ENCODE assay signal across 1 cellular context in the genomic region with DNA sequence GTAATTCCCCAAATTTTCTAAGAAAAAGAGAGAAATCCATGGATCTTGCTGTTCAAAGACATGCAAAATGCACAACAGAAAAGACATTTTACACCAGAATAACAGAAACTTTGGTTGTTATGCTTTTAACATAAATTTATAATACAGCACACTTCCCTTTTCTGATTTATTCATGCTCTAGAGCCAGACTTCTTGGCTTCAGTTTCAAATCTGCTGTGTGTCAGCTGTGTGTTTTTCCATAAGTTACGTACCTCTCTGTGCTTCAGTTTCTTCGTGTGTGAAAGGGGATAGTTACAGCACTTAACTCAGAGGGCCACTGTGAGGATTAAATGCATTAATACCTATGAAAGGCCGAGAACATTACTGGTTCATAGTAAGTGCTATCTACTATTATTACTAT.
TF ChIP-seq lines count a peak whose summit lies in the region.

No MANE protein-coding gene starts in this region.

TF ChIP-seq in GM23338, 12 proteins besides CTCF, POLR2A, EP300 and RAD21:
- TF ChIP-seq, protein P1, sequence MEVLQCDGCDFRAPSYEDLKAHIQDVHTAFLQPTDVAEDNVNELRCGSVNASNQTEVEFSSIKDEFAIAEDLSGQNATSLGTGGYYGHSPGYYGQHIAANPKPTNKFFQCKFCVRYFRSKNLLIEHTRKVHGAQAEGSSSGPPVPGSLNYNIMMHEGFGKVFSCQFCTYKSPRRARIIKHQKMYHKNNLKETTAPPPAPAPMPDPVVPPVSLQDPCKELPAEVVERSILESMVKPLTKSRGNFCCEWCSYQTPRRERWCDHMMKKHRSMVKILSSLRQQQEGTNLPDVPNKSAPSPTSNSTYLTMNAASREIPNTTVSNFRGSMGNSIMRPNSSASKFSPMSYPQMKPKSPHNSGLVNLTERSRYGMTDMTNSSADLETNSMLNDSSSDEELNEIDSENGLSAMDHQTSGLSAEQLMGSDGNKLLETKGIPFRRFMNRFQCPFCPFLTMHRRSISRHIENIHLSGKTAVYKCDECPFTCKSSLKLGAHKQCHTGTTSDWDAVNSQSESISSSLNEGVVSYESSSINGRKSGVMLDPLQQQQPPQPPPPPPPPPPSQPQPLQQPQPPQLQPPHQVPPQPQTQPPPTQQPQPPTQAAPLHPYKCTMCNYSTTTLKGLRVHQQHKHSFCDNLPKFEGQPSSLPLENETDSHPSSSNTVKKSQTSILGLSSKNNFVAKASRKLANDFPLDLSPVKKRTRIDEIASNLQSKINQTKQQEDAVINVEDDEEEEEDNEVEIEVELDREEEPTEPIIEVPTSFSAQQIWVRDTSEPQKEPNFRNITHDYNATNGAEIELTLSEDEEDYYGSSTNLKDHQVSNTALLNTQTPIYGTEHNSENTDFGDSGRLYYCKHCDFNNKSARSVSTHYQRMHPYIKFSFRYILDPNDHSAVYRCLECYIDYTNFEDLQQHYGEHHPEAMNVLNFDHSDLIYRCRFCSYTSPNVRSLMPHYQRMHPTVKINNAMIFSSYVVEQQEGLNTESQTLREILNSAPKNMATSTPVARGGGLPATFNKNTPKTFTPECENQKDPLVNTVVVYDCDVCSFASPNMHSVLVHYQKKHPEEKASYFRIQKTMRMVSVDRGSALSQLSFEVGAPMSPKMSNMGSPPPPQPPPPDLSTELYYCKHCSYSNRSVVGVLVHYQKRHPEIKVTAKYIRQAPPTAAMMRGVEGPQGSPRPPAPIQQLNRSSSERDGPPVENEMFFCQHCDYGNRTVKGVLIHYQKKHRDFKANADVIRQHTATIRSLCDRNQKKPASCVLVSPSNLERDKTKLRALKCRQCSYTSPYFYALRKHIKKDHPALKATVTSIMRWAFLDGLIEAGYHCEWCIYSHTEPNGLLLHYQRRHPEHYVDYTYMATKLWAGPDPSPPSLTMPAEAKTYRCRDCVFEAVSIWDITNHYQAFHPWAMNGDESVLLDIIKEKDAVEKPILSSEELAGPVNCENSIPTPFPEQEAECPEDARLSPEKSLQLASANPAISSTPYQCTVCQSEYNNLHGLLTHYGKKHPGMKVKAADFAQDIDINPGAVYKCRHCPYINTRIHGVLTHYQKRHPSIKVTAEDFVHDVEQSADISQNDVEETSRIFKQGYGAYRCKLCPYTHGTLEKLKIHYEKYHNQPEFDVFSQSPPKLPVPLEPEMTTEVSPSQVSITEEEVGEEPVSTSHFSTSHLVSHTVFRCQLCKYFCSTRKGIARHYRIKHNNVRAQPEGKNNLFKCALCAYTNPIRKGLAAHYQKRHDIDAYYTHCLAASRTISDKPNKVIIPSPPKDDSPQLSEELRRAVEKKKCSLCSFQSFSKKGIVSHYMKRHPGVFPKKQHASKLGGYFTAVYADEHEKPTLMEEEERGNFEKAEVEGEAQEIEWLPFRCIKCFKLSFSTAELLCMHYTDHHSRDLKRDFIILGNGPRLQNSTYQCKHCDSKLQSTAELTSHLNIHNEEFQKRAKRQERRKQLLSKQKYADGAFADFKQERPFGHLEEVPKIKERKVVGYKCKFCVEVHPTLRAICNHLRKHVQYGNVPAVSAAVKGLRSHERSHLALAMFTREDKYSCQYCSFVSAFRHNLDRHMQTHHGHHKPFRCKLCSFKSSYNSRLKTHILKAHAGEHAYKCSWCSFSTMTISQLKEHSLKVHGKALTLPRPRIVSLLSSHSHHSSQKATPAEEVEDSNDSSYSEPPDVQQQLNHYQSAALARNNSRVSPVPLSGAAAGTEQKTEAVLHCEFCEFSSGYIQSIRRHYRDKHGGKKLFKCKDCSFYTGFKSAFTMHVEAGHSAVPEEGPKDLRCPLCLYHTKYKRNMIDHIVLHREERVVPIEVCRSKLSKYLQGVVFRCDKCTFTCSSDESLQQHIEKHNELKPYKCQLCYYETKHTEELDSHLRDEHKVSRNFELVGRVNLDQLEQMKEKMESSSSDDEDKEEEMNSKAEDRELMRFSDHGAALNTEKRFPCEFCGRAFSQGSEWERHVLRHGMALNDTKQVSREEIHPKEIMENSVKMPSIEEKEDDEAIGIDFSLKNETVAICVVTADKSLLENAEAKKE (CRISPR knock-in tag; IDR thresholded peaks at IDR 0.05): no peak
- no peak for TF ChIP-seq EZH2phosphoT487 (IDR thresholded peaks at IDR 0.05; ENCODE audit: unreplicated experiment)
- no peak for TF ChIP-seq NANOG (IDR thresholded peaks at IDR 0.05; ENCODE audit: borderline replicate concordance)
- no peak for TF ChIP-seq ZNF114 (CRISPR knock-in tag; IDR thresholded peaks at IDR 0.05)
- TF ChIP-seq, protein P2, sequence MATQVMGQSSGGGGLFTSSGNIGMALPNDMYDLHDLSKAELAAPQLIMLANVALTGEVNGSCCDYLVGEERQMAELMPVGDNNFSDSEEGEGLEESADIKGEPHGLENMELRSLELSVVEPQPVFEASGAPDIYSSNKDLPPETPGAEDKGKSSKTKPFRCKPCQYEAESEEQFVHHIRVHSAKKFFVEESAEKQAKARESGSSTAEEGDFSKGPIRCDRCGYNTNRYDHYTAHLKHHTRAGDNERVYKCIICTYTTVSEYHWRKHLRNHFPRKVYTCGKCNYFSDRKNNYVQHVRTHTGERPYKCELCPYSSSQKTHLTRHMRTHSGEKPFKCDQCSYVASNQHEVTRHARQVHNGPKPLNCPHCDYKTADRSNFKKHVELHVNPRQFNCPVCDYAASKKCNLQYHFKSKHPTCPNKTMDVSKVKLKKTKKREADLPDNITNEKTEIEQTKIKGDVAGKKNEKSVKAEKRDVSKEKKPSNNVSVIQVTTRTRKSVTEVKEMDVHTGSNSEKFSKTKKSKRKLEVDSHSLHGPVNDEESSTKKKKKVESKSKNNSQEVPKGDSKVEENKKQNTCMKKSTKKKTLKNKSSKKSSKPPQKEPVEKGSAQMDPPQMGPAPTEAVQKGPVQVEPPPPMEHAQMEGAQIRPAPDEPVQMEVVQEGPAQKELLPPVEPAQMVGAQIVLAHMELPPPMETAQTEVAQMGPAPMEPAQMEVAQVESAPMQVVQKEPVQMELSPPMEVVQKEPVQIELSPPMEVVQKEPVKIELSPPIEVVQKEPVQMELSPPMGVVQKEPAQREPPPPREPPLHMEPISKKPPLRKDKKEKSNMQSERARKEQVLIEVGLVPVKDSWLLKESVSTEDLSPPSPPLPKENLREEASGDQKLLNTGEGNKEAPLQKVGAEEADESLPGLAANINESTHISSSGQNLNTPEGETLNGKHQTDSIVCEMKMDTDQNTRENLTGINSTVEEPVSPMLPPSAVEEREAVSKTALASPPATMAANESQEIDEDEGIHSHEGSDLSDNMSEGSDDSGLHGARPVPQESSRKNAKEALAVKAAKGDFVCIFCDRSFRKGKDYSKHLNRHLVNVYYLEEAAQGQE (IDR thresholded peaks at IDR 0.05; ENCODE audit: unreplicated experiment): no peak
- TF ChIP-seq EZH2 (IDR thresholded peaks at IDR 0.05; ENCODE audit: low read depth, unreplicated experiment): no peak
- TF ChIP-seq STAT1 (IDR thresholded peaks at IDR 0.05; ENCODE audit: unreplicated experiment): no peak
- TF ChIP-seq, protein P3, sequence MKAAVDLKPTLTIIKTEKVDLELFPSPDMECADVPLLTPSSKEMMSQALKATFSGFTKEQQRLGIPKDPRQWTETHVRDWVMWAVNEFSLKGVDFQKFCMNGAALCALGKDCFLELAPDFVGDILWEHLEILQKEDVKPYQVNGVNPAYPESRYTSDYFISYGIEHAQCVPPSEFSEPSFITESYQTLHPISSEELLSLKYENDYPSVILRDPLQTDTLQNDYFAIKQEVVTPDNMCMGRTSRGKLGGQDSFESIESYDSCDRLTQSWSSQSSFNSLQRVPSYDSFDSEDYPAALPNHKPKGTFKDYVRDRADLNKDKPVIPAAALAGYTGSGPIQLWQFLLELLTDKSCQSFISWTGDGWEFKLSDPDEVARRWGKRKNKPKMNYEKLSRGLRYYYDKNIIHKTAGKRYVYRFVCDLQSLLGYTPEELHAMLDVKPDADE (IDR thresholded peaks at IDR 0.05): no peak
- no peak for TF ChIP-seq JUNB (IDR thresholded peaks at IDR 0.05; ENCODE audit: unreplicated experiment)
- no peak for TF ChIP-seq CREB1 (CRISPR knock-in tag; IDR thresholded peaks at IDR 0.05; ENCODE audit: low read depth)
- no peak for TF ChIP-seq ZNF331 (CRISPR knock-in tag; IDR thresholded peaks at IDR 0.05; ENCODE audit: low read depth)
- no peak for TF ChIP-seq POLR2AphosphoS5 (IDR thresholded peaks at IDR 0.05; ENCODE audit: low read depth)
